Comparison of ENCODE assay signal across 10 cellular contexts in genomic region chr17:47278561-47278960, GRCh38. TPM values are rescaled to one million over a fixed set of nuclear protein-coding genes. Genes with fewer than 3 reads are reported as not detected.
A peak's percentile ranks its signal among the peaks of the same experiment; 100 is the strongest.
DNase-seq lines count a peak whose midpoint lies in the region; ATAC-seq and TF ChIP-seq lines count a peak whose summit lies in the region.
"Had no signal": no experiment of that assay in that cellular context is flagged by ENCODE, and none has a peak within 500 bp of the region (broad histone marks: within the 10 kb centered on the region; RNA-seq: fewer than 3 reads in every experiment).

No MANE protein-coding gene starts in this region.

- H3K4me1 ChIP-seq in cardiac muscle cell (ENCODE audit: low read depth) (peaks cover 30% of the 10 kb centered on the region), uterus (peaks cover 25 to 41% of the 10 kb centered on the region in 2 donors)

- DNase-seq in cardiac muscle cell (ENCODE audit: low read depth in 1 of 2, low spot score in 1 of 2), result no peak
- no peak for DNase-seq in Right ventricle myocardium superior
- no peak for DNase-seq in caudate nucleus (lab: John Stamatoyannopoulos, UW)
- DNase-seq in naive B cell, result no peak
- DNase-seq in uterus, result no peak
- no peak for DNase-seq in SIG-M5 treated with dmso at 0.1 percent for 504 hours (lab: John Stamatoyannopoulos, UW; ENCODE audit: unreplicated experiment)
- DNase-seq in NCI-H2081 treated with DMSO at 0.1 percent for 48 hours (lab: John Stamatoyannopoulos, UW), result no peak
- DNase-seq: activated T-cell treated with anti-CD3 and anti-CD28 coated beads, Interleukin-2, amount 50 U/mL, for 72 hours; cortex of kidney had no signal

- H3K27me3 Mint-ChIP-seq in naive B cell, result no peaks in the 10 kb centered on the region

- ATAC-seq in Right ventricle myocardium superior (ENCODE audit: poor library complexity) (no peak), naive B cell (ENCODE audit: low read depth in 2 of 2) (no peak), HG02840 (IDR thresholded peaks at IDR 0.05; ENCODE audit: low FRiP score, unreplicated experiment) (no peak)
- ATAC-seq: activated T-cell treated with anti-CD3 and anti-CD28 coated beads, Interleukin-2, amount 50 U/mL, for 72 hours had no signal

- H3K27ac ChIP-seq in cardiac muscle cell (peak overlapping the region; percentile 82), caudate nucleus (ENCODE audit: low read depth, low read length) (peak overlapping the region; percentile 63), uterus (peak overlapping the region; percentile 92 to 95)

- peaks cover 0 to 3% (median 0%) of the 10 kb centered on the region in 7 donors for H3K9me3 Mint-ChIP-seq in naive B cell
- H3K9me3 Mint-ChIP-seq: activated T-cell treated with anti-CD3 and anti-CD28 coated beads, Interleukin-2, amount 50 U/mL, for 72 hours had no signal

- peak overlapping the region; percentile 85 to 96 (median 93) for H3K27ac Mint-ChIP-seq in naive B cell
- H3K27ac Mint-ChIP-seq: activated T-cell treated with anti-CD3 and anti-CD28 coated beads, Interleukin-2, amount 50 U/mL, for 72 hours had no signal

- H3K4me3 Mint-ChIP-seq in naive B cell, result peak overlapping the region; percentile 50 to 95 (median 82)
- H3K4me3 Mint-ChIP-seq: activated T-cell treated with anti-CD3 and anti-CD28 coated beads, Interleukin-2, amount 50 U/mL, for 72 hours had no signal

- no peak for TF ChIP-seq POLR2A in uterus (IDR thresholded peaks at IDR 0.05)

- intact Hi-C loops in Right ventricle myocardium superior (cut with DNase I) (no loop called here), uterus (cut with DNase I; ENCODE audit: low total_unique reads) (no loop called here)

- H3K36me3 ChIP-seq in cardiac muscle cell (peaks cover 3% of the 10 kb centered on the region), uterus (no peaks in the 10 kb centered on the region)

- H3K36me3 Mint-ChIP-seq in naive B cell, result no peaks in the 10 kb centered on the region

- H3K4me3 ChIP-seq in cardiac muscle cell (no peak overlapping the region), uterus (no peak overlapping the region)

- H3K9me3 ChIP-seq in cardiac muscle cell (ENCODE audit: low read depth) (no peaks in the 10 kb centered on the region), uterus (no peaks in the 10 kb centered on the region)

- TF ChIP-seq CTCF in cardiac muscle cell (IDR thresholded peaks at IDR 0.05; ENCODE audit: low read depth, low read length), result no peak
- TF ChIP-seq CTCF in uterus (IDR thresholded peaks at IDR 0.05), result no peak

- H3K4me1 Mint-ChIP-seq in naive B cell, result peaks cover 70 to 94% (median 91%) of the 10 kb centered on the region in 3 donors

- H3K27me3 ChIP-seq in cardiac muscle cell (no peaks in the 10 kb centered on the region), uterus (no peaks in the 10 kb centered on the region)

RNA-seq across cellular contexts. Expression of gene ITGB3, which starts 24.9 kb away (rescaled TPM):
- total RNA-seq in cardiac muscle cell, result 11.8 and 20.0 TPM in 2 replicates
- polyA plus RNA-seq in cardiac muscle cell, result 4.6 and 6.9 TPM in 2 replicates
- 2.7 TPM for total RNA-seq in Right ventricle myocardium superior
- 1 to 10 TPM in 5 of 6 donors, not detected in 1; 2.1 to 9.2 (median 5.1) TPM for polyA plus RNA-seq in naive B cell (ENCODE audit: low read depth in 6 of 6)
- 10 to 100 TPM in 3 of 4 donors, 1 to 10 TPM in 1; 7.4 to 28.7 (median 23.5) TPM for total RNA-seq in uterus
- total RNA-seq: activated T-cell treated with anti-CD3 and anti-CD28 coated beads, Interleukin-2, amount 50 U/mL, for 72 hours had no signal

RNA-seq across cellular contexts. Expression of gene EFCAB13, which starts 45.2 kb away (rescaled TPM):
- total RNA-seq in cardiac muscle cell, result 4.8 and 5.9 TPM in 2 replicates
- 6.0 and 8.1 TPM in 2 replicates for polyA plus RNA-seq in cardiac muscle cell
- total RNA-seq in Right ventricle myocardium superior, result 3.0 TPM
- polyA plus RNA-seq in naive B cell (ENCODE audit: low read depth in 6 of 6), result 10 to 100 TPM; 27.5 to 43.7 (median 33.8) TPM
- total RNA-seq in uterus, result 10 to 100 TPM in 3 of 4 donors, 1 to 10 TPM in 1; 9.2 to 22.8 (median 14.5) TPM
